22 cellular contexts compared by ENCODE assay signal in genomic region chr13:66048888-66049287, GRCh38.
"Had no signal": no experiment of that assay in that cellular context is flagged by ENCODE, and none has a peak within 500 bp of the region (broad histone marks: within the 10 kb centered on the region; RNA-seq: fewer than 3 reads in every experiment).

No MANE protein-coding gene starts in this region.

- DNase-seq: dorsolateral prefrontal cortex; effector CD4-positive, alpha-beta T cell; foreskin fibroblast; heart left ventricle; kidney glomerular epithelial cell; left ventricle myocardium superior; lower lobe of right lung; naive thymus-derived CD8-positive, alpha-beta T cell; nephron progenitor cell; nucleus accumbens; right cardiac atrium; spleen; stimulated activated naive B cell treated with anti-CD40 and anti-IgM and Interleukin-4, amounts not matched to agents 10 μg/mL and 1 μg/mL and 100 μg/mL, for 72 hours; upper lobe of left lung had no signal

- ATAC-seq: esophagus mucosa; gastroesophageal sphincter; heart left ventricle; left ventricle myocardium superior; lower lobe of right lung; naive thymus-derived CD8-positive, alpha-beta T cell; right cardiac atrium had no signal

- H3K9me3 ChIP-seq: lower lobe of right lung, prostate gland, thoracic aorta had no signal

- H3K4me2 ChIP-seq: hepatocyte had no signal

- H3K4me3 ChIP-seq: dorsolateral prefrontal cortex, gastroesophageal sphincter, heart left ventricle, hepatocyte, lower lobe of right lung, prostate gland, skin epidermis, spleen, thoracic aorta, tibial nerve, upper lobe of left lung had no signal

- H3K27me3 ChIP-seq: gastroesophageal sphincter, heart left ventricle, hepatocyte, spleen, tibial nerve, upper lobe of left lung had no signal

- H3K4me1 ChIP-seq: gastroesophageal sphincter, heart left ventricle, lower lobe of right lung, prostate gland, spleen, tibial nerve, upper lobe of left lung had no signal

- H2AFZ ChIP-seq: hepatocyte had no signal

- H3K36me3 ChIP-seq: gastroesophageal sphincter, heart left ventricle, lower lobe of right lung, prostate gland, spleen, thoracic aorta, tibial nerve, upper lobe of left lung had no signal

- H3K27ac ChIP-seq: dorsolateral prefrontal cortex, epithelial cell of prostate, gastroesophageal sphincter, heart left ventricle, hepatocyte, lower lobe of right lung, prostate gland, skin epidermis, spleen, thoracic aorta, tibial nerve, upper lobe of left lung had no signal
